19 cellular contexts compared by ENCODE assay signal in genomic region chr17:74052993-74053744, GRCh38.
"Had no signal": no experiment of that assay in that cellular context is flagged by ENCODE, and none has a peak within 500 bp of the region (broad histone marks: within the 10 kb centered on the region; RNA-seq: fewer than 3 reads in every experiment).

No MANE protein-coding gene starts in this region.

- H3K36me3 Mint-ChIP-seq: activated CD4-positive, alpha-beta memory T cell treated with anti-CD3 and anti-CD28 coated beads for 36 hours; natural killer cell treated with Interleukin-12 subunit alpha and Interleukin-12 subunit beta and Interleukin-15 and Interleukin-18, amount 100 ng/mL, for 72 hours had no signal

- FAIRE-seq: keratinocyte had no signal

- H3K27me3 Mint-ChIP-seq: stimulated activated naive CD8-positive, alpha-beta T cell treated with anti-CD3 and anti-CD28 coated beads, Interleukin-15, Interleukin-2, amounts not matched to agents 100 ng/mL and 50 ng/mL, for 24 hours had no signal

- H3K9me3 Mint-ChIP-seq: activated CD4-positive, alpha-beta memory T cell treated with anti-CD3 and anti-CD28 coated beads for 36 hours; activated naive CD4-positive, alpha-beta T cell treated with anti-CD3 and anti-CD28 coated beads, Interleukin-2, amount 50 U/mL, for 72 hours; activated T-helper 1 cell treated with anti-CD3 and anti-CD28 coated beads, Interleukin-12 subunit alpha, Interleukin-12 subunit beta, Interleukin-2, Interleukin-4 antibody, amounts not matched to agents 30 ng/mL and 10 ng/mL and 1 ng/mL, durations not matched to agents 14 hours and 24 hours and 36 hours; natural killer cell treated with Interleukin-12 subunit alpha and Interleukin-12 subunit beta and Interleukin-15 and Interleukin-18, amount 100 ng/mL, for 72 hours; stimulated activated naive CD8-positive, alpha-beta T cell treated with anti-CD3 and anti-CD28 coated beads, Interleukin-15, Interleukin-2, amounts not matched to agents 100 ng/mL and 50 ng/mL, for 24 hours; T-helper 1 cell treated with Interleukin-12 subunit alpha and Interleukin-12 subunit beta and Interleukin-4 antibody, amounts not matched to agents 30 μg/mL and 1 μg/mL, for 36 hours had no signal

- H3K4me3 Mint-ChIP-seq: activated CD4-positive, alpha-beta memory T cell treated with anti-CD3 and anti-CD28 coated beads for 36 hours; activated T-helper 1 cell treated with anti-CD3 and anti-CD28 coated beads, Interleukin-12 subunit alpha, Interleukin-12 subunit beta, Interleukin-2, Interleukin-4 antibody, amounts not matched to agents 30 ng/mL and 10 ng/mL and 1 ng/mL, durations not matched to agents 14 hours and 24 hours and 36 hours; natural killer cell treated with Interleukin-12 subunit alpha and Interleukin-12 subunit beta and Interleukin-15 and Interleukin-18, amount 100 ng/mL, for 72 hours; stimulated activated naive CD8-positive, alpha-beta T cell treated with anti-CD3 and anti-CD28 coated beads, Interleukin-15, Interleukin-2, amounts not matched to agents 100 ng/mL and 50 ng/mL, for 24 hours; T-helper 1 cell treated with Interleukin-12 subunit alpha and Interleukin-12 subunit beta and Interleukin-4 antibody, amounts not matched to agents 30 μg/mL and 1 μg/mL, for 36 hours had no signal

- H3K27me3 ChIP-seq: adrenal gland, cardiac muscle cell had no signal

- H3K4me3 ChIP-seq: adrenal gland, cardiac muscle cell, esophagus squamous epithelium, lower lobe of right lung, skin epidermis had no signal

- H3K4me1 ChIP-seq: adrenal gland, esophagus squamous epithelium, lower lobe of right lung had no signal

- H3K9me3 ChIP-seq: adrenal gland, esophagus squamous epithelium, lower lobe of right lung had no signal

- H3K36me3 ChIP-seq: adrenal gland, cardiac muscle cell, esophagus squamous epithelium, lower lobe of right lung had no signal

- H3K27ac ChIP-seq: adrenal gland, cardiac muscle cell, esophagus squamous epithelium, lower lobe of right lung, skin epidermis had no signal

- DNase-seq: activated CD4-positive, alpha-beta memory T cell treated with anti-CD3 and anti-CD28 coated beads for 36 hours; activated gamma-delta T cell treated with Interleukin-2 at 50 U/mL for 16 hours; activated T-cell treated with anti-CD3 and anti-CD28 coated beads for 4 hours; adrenal gland; dermis blood vessel endothelial cell; effector memory CD4-positive, alpha-beta T cell; esophagus squamous epithelium; lower lobe of right lung; nucleus accumbens; right cardiac atrium; trophoblast cell had no signal

- H3K27ac Mint-ChIP-seq: activated CD4-positive, alpha-beta memory T cell treated with anti-CD3 and anti-CD28 coated beads for 36 hours; activated naive CD4-positive, alpha-beta T cell treated with anti-CD3 and anti-CD28 coated beads, Interleukin-2, amount 50 U/mL, for 72 hours; activated T-helper 1 cell treated with anti-CD3 and anti-CD28 coated beads, Interleukin-12 subunit alpha, Interleukin-12 subunit beta, Interleukin-2, Interleukin-4 antibody, amounts not matched to agents 30 ng/mL and 10 ng/mL and 1 ng/mL, durations not matched to agents 14 hours and 24 hours and 36 hours; natural killer cell treated with Interleukin-12 subunit alpha and Interleukin-12 subunit beta and Interleukin-15 and Interleukin-18, amount 100 ng/mL, for 72 hours; stimulated activated naive CD8-positive, alpha-beta T cell treated with anti-CD3 and anti-CD28 coated beads, Interleukin-15, Interleukin-2, amounts not matched to agents 100 ng/mL and 50 ng/mL, for 24 hours; T-helper 1 cell treated with Interleukin-12 subunit alpha and Interleukin-12 subunit beta and Interleukin-4 antibody, amounts not matched to agents 30 μg/mL and 1 μg/mL, for 36 hours had no signal
